Comparison of ENCODE assay signal across 23 cellular contexts in the genomic region with DNA sequence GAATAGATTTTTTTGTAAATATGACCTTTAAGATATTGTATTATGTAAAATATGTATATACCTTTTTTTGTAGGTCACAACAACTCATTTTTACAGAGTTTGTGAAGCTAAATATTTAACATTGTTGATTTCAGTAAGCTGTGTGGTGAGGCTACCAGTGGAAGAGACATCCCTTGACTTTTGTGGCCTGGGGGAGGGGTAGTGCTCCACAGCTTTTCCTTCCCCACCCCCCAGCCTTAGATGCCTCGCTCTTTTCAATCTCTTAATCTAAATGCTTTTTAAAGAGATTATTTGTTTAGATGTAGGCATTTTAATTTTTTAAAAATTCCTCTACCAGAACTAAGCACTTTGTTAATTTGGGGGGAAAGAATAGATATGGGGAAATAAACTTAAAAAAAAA.
"Had no signal": no experiment of that assay in that cellular context is flagged by ENCODE, and none has a peak within 500 bp of the region (broad histone marks: within the 10 kb centered on the region; RNA-seq: fewer than 3 reads in every experiment).

No MANE protein-coding gene starts in this region.

- H3K4me2 ChIP-seq: smooth muscle cell had no signal

- H3K27ac Mint-ChIP-seq: activated T-helper 1 cell treated with anti-CD3 and anti-CD28 coated beads, Interleukin-12 subunit alpha, Interleukin-12 subunit beta, Interleukin-2, Interleukin-4 antibody, amounts not matched to agents 30 ng/mL and 10 ng/mL and 1 ng/mL, durations not matched to agents 14 hours and 24 hours and 36 hours had no signal

- H2AFZ ChIP-seq: parathyroid adenoma had no signal

- H3K4me3 ChIP-seq: adrenal gland, esophagus muscularis mucosa, gastroesophageal sphincter, heart right ventricle, smooth muscle cell, thoracic aorta had no signal

- H3K9me3 Mint-ChIP-seq: activated naive CD4-positive, alpha-beta T cell treated with anti-CD3 and anti-CD28 coated beads, Interleukin-2, amount 50 U/mL, for 72 hours; activated T-helper 1 cell treated with anti-CD3 and anti-CD28 coated beads, Interleukin-12 subunit alpha, Interleukin-12 subunit beta, Interleukin-2, Interleukin-4 antibody, amounts not matched to agents 30 ng/mL and 10 ng/mL and 1 ng/mL, durations not matched to agents 14 hours and 24 hours and 36 hours; naive thymus-derived CD4-positive, alpha-beta T cell had no signal

- H3K27ac ChIP-seq: adrenal gland, esophagus muscularis mucosa, gastroesophageal sphincter, heart right ventricle, parathyroid adenoma, thoracic aorta, VCaP had no signal

- H3K27me3 Mint-ChIP-seq: naive thymus-derived CD4-positive, alpha-beta T cell had no signal

- H3K27me3 ChIP-seq: adrenal gland, esophagus muscularis mucosa, gastroesophageal sphincter, heart right ventricle had no signal

- FAIRE-seq: astrocyte, bronchial epithelial cell, endothelial cell of umbilical vein had no signal

- H3K4me1 ChIP-seq: adrenal gland, esophagus muscularis mucosa, gastroesophageal sphincter had no signal

- H3K9ac ChIP-seq: parathyroid adenoma had no signal

- DNase-seq: activated CD4-positive, alpha-beta T cell treated with anti-CD3 and anti-CD28 coated beads for 48 hours; activated CD8-positive, alpha-beta memory T cell treated with anti-CD3 and anti-CD28 coated beads, Interleukin-2, amount 50 U/mL, for 4 hours; activated gamma-delta T cell treated with Interleukin-2 at 50 U/mL for 16 hours; adrenal gland; effector CD4-positive, alpha-beta T cell; heart right ventricle; mesenchymal stem cell; naive thymus-derived CD4-positive, alpha-beta T cell; stimulated activated CD4-positive, alpha-beta T cell treated with anti-CD3 and anti-CD28 coated beads, Interleukin-4, amount 100 ng/mL, for 1 hour; SW 1271; T-helper 2 cell had no signal

- H3K9me3 ChIP-seq: adrenal gland, esophagus muscularis mucosa, gastroesophageal sphincter, heart right ventricle, thoracic aorta had no signal

- H3K4me3 Mint-ChIP-seq: activated T-helper 1 cell treated with anti-CD3 and anti-CD28 coated beads, Interleukin-12 subunit alpha, Interleukin-12 subunit beta, Interleukin-2, Interleukin-4 antibody, amounts not matched to agents 30 ng/mL and 10 ng/mL and 1 ng/mL, durations not matched to agents 14 hours and 24 hours and 36 hours; naive thymus-derived CD4-positive, alpha-beta T cell had no signal

- ATAC-seq: activated naive CD4-positive, alpha-beta T cell treated with anti-CD3 and anti-CD28 coated beads, Interleukin-2, amount 50 U/mL, for 72 hours; gastroesophageal sphincter; heart right ventricle; naive thymus-derived CD4-positive, alpha-beta T cell; sciatic nerve had no signal

- H3K79me2 ChIP-seq: parathyroid adenoma had no signal
